In genomic region chr12:6873094-6874006, GRCh38 we compare ENCODE assay signal across 8 cellular contexts. TPM values are rescaled to one million over a fixed set of nuclear protein-coding genes. Genes with fewer than 3 reads are reported as not detected.
DNase-seq lines count a peak whose midpoint lies in the region; ATAC-seq and TF ChIP-seq lines count a peak whose summit lies in the region.

TSS of gene SPSB2 (minus strand) at chr12:6873303. CDS start at chr12:6872901, 402 bp downstream.

- H2AFZ ChIP-seq in KMS-11 (ENCODE audit: low read depth) = peak within 1 kb of the TSS; percentile 78

- WGBS in esophagus, 2 donors = 0 to 1% methylated on average over 57 to 65 of the region's 65 CpGs

- no peaks in the 10 kb centered on the region for H3K9me3 ChIP-seq in esophagus (ENCODE audit: control insufficient read depth in 2 of 2, insufficient read depth in 1 of 2, low read depth in 1 of 2, low read length in 1 of 2)
- H3K9me3 ChIP-seq in mucosa of stomach (ENCODE audit: control insufficient read depth, low read length) = no peaks in the 10 kb centered on the region

- peaks cover 8% of the 10 kb centered on the region; the same call in 1 of the 2 replicates for H4K20me1 ChIP-seq in KMS-11 (ENCODE audit: insufficient read depth)

- ATAC-seq in GM21737 (IDR thresholded peaks at IDR 0.05; ENCODE audit: unreplicated experiment) = peak; percentile 62

- H3K79me2 ChIP-seq in KMS-11 (ENCODE audit: insufficient read depth, low read depth) = peaks cover 16% of the 10 kb centered on the region

- peaks cover 83% of the 10 kb centered on the region for H3K36me3 Mint-ChIP-seq in activated T-cell treated with anti-CD3 and anti-CD28 coated beads, Interleukin-2, amount 50 U/mL, for 24 hours (ENCODE audit: low read depth)

- peak within 1 kb of the TSS; percentile 95 for H3K4me3 Mint-ChIP-seq in activated T-cell treated with anti-CD3 and anti-CD28 coated beads, Interleukin-2, amount 50 U/mL, for 24 hours

- peak; percentile 100 for DNase-seq in DMS53 (lab: John Stamatoyannopoulos, UW)
- peak; percentile 100 for DNase-seq in activated T-cell treated with anti-CD3 and anti-CD28 coated beads, Interleukin-2, amount 50 U/mL, for 24 hours
- peak; percentile 100 for DNase-seq in stimulated activated CD8-positive, alpha-beta memory T cell treated with anti-CD3 and anti-CD28 coated beads, Interleukin-4, amount 100 ng/mL, for 48 hours

- H3K4me1 Mint-ChIP-seq in activated T-cell treated with anti-CD3 and anti-CD28 coated beads, Interleukin-2, amount 50 U/mL, for 24 hours (ENCODE audit: low read depth) = peaks cover 52% of the 10 kb centered on the region

- H3K27me3 Mint-ChIP-seq in activated T-cell treated with anti-CD3 and anti-CD28 coated beads, Interleukin-2, amount 50 U/mL, for 24 hours = no peaks in the 10 kb centered on the region

- peak within 1 kb of the TSS; percentile 9; the same call in 1 of the 2 replicates for H3K27ac ChIP-seq in KMS-11
- H3K27ac ChIP-seq in esophagus (ENCODE audit: low read depth in 2 of 2, low read length in 1 of 2) = peak within 1 kb of the TSS; percentile 92 to 97

- H3K27ac Mint-ChIP-seq in activated T-cell treated with anti-CD3 and anti-CD28 coated beads, Interleukin-2, amount 50 U/mL, for 24 hours = peak within 1 kb of the TSS; percentile 97

- H3K4me2 ChIP-seq in KMS-11 = peak within 1 kb of the TSS; percentile 93

- peaks cover 46% of the 10 kb centered on the region for H3K4me1 ChIP-seq in KMS-11 (ENCODE audit: low read depth, poor library complexity, severe bottlenecking)
- H3K4me1 ChIP-seq in esophagus (ENCODE audit: control insufficient read depth in 2 of 2, insufficient read depth in 2 of 2, low read length in 1 of 2) = peaks cover 3 to 28% of the 10 kb centered on the region in 2 donors
- H3K4me1 ChIP-seq in mucosa of stomach (ENCODE audit: control insufficient read depth, insufficient read depth, low read length) = peaks cover 34% of the 10 kb centered on the region

- no peak for TF ChIP-seq CTCF in KMS-11 (conservative IDR thresholded peaks at IDR 0.05; ENCODE audit: low read depth, low read length)

- H3K27me3 ChIP-seq in KMS-11 (ENCODE audit: insufficient read depth, low read depth) (no peaks in the 10 kb centered on the region), esophagus (ENCODE audit: control insufficient read depth in 1 of 2, insufficient read depth in 2 of 2, low read length in 2 of 2) (no peaks in the 10 kb centered on the region), mucosa of stomach (ENCODE audit: control insufficient read depth, insufficient read depth, low read length) (no peaks in the 10 kb centered on the region)

- H3K36me3 ChIP-seq in KMS-11 (ENCODE audit: insufficient read depth) (no peaks in the 10 kb centered on the region; the same call in 1 of the 2 replicates), esophagus (ENCODE audit: control insufficient read depth in 2 of 2, insufficient read depth in 2 of 2, low read length in 1 of 2) (peaks cover 5 to 24% of the 10 kb centered on the region in 2 donors), mucosa of stomach (ENCODE audit: control insufficient read depth, insufficient read depth, low read length) (no peaks in the 10 kb centered on the region)

- H3K4me3 ChIP-seq in KMS-11 (IDR thresholded peaks at IDR 0.05; ENCODE audit: insufficient read depth, low read depth, low read length) = no peak within 1 kb of the TSS
- H3K4me3 ChIP-seq in esophagus (ENCODE audit: low read depth in 1 of 2, low read length in 2 of 2) = peak within 1 kb of the TSS; percentile 69 to 80
- peak within 1 kb of the TSS; percentile 98 for H3K4me3 ChIP-seq in mucosa of stomach (ENCODE audit: low read length)

- H3K9me3 Mint-ChIP-seq in activated T-cell treated with anti-CD3 and anti-CD28 coated beads, Interleukin-2, amount 50 U/mL, for 24 hours = no peaks in the 10 kb centered on the region

- peak within 1 kb of the TSS; percentile 56; the same call in 1 of the 2 replicates for H3K9ac ChIP-seq in KMS-11
- peak within 1 kb of the TSS; percentile 90 for H3K9ac ChIP-seq in mucosa of stomach (ENCODE audit: low read length)

TF ChIP-seq in PFSK-1, 5 proteins besides CTCF, POLR2A, EP300 and RAD21:
- TF ChIP-seq TAF1 (IDR thresholded peaks at IDR 0.05; ENCODE audit: borderline replicate concordance, insufficient read depth, low read length) (peak; percentile 71; the same call in 1 of the 2 replicates), SIN3A (IDR thresholded peaks at IDR 0.05; ENCODE audit: borderline replicate concordance, insufficient read depth, low read length) (peak; percentile 81; the same call in 1 of the 2 replicates), POLR2AphosphoS5 (IDR thresholded peaks at IDR 0.05; ENCODE audit: low read depth, low read length) (peak; percentile 84; the same call in 1 of the 2 replicates), REST (IDR thresholded peaks at IDR 0.05; ENCODE audit: insufficient read depth in 1 of 2, low read depth in 2 of 2, low read length in 2 of 2) (0 out of 4 replicates have a peak, but pooled peaks of 1 of the 2 experiments have one; percentile 29), FOXP2 (optimal IDR thresholded peaks at IDR 0.05; ENCODE audit: borderline replicate concordance, extremely low read depth, extremely low read length, insufficient read depth) (no peak)

RNA-seq across cellular contexts. Expression of gene SPSB2, which starts in this region (rescaled TPM):
- 13.7 TPM for polyA plus RNA-seq in PFSK-1 (2012; ENCODE audit: insufficient read length, low read depth)
- 1 to 10 TPM; 5.7 to 7.0 TPM for polyA plus RNA-seq in esophagus
